Comparison of ENCODE assay signal across 9 cellular contexts in genomic region chr21:42056996-42057689, GRCh38. TPM values are rescaled to one million over a fixed set of nuclear protein-coding genes. Genes with fewer than 3 reads are reported as not detected.
A peak's percentile ranks its signal among the peaks of the same experiment; 100 is the strongest.
DNase-seq lines count a peak whose midpoint lies in the region; ATAC-seq and TF ChIP-seq lines count a peak whose summit lies in the region.
"Had no signal": no experiment of that assay in that cellular context is flagged by ENCODE, and none has a peak within 500 bp of the region (broad histone marks: within the 10 kb centered on the region; RNA-seq: fewer than 3 reads in every experiment).

No MANE protein-coding gene starts in this region.

- H3K4me1 ChIP-seq in body of pancreas (peaks cover 24% of the 10 kb centered on the region), lower lobe of right lung (peaks cover 54% of the 10 kb centered on the region)

- no peak for TF ChIP-seq POLR2A in body of pancreas (IDR thresholded peaks at IDR 0.05)

- H3K9me3 ChIP-seq in MG63 (peaks cover 7% of the 10 kb centered on the region), body of pancreas (no peaks in the 10 kb centered on the region), lower lobe of right lung (no peaks in the 10 kb centered on the region)
- H3K9me3 ChIP-seq: esophagus muscularis mucosa had no signal

- H3K4me3 ChIP-seq in MG63 (no peak overlapping the region), body of pancreas (no peak overlapping the region), lower lobe of right lung (peak overlapping the region; percentile 22)
- H3K4me3 ChIP-seq: esophagus muscularis mucosa had no signal

- H3K36me3 ChIP-seq in MG63, result no peaks in the 10 kb centered on the region
- no peaks in the 10 kb centered on the region for H3K36me3 ChIP-seq in body of pancreas (replicated peaks in 1 of 2; ENCODE audit: insufficient read depth in 1 of 2, low read depth in 2 of 2)
- H3K36me3 ChIP-seq in lower lobe of right lung, result no peaks in the 10 kb centered on the region
- H3K36me3 ChIP-seq: esophagus muscularis mucosa had no signal

- DNase-seq in AG09319 (ENCODE audit: extremely low read depth, low read depth) (peak; percentile 92), MG63 (peak; percentile 98), body of pancreas (peak; percentile 62 to 85 (median 75)), lower lobe of right lung (peak; percentile 78)
- DNase-seq in activated CD4-positive, alpha-beta T cell treated with anti-CD3 and anti-CD28 coated beads for 4 hours, result no peak
- DNase-seq in stimulated activated CD4-positive, alpha-beta T cell treated with anti-CD3 and anti-CD28 coated beads, Interleukin-2, amount 100 ng/mL, for 48 hours, result no peak

- no peaks in the 10 kb centered on the region for H3K27me3 ChIP-seq in MG63
- H3K27me3 ChIP-seq in body of pancreas, result no peaks in the 10 kb centered on the region
- H3K27me3 ChIP-seq in lower lobe of right lung (ENCODE audit: low read depth), result no peaks in the 10 kb centered on the region

- peak overlapping the region in 3 of 4 donors; percentile 46 to 62 (median 51) for H3K27ac ChIP-seq in body of pancreas
- H3K27ac ChIP-seq in lower lobe of right lung, result peak overlapping the region; percentile 58
- H3K27ac ChIP-seq: esophagus muscularis mucosa had no signal

- 16 to 18% methylated on average over 17 of the region's 17 CpGs for WGBS in body of pancreas, 2 donors

- intact Hi-C loops in body of pancreas (cut with DNase I) (no loop called here), lower lobe of right lung (cut with DNase I) (no loop called here)

- ATAC-seq in body of pancreas (peak; percentile 90), lower lobe of right lung (peak; percentile 77 to 82), SK-N-SH treated with all-trans-retinoic acid at 6 μM for 48 hours (no peak), HG03442 (IDR thresholded peaks at IDR 0.05; ENCODE audit: unreplicated experiment) (no peak)

- TF ChIP-seq CTCF in AG09319 (IDR thresholded peaks at IDR 0.05; ENCODE audit: low read depth, low read length) (no peak), body of pancreas (IDR thresholded peaks at IDR 0.05) (no peak), lower lobe of right lung (IDR thresholded peaks at IDR 0.05) (no peak)

TF ChIP-seq in SK-N-SH treated with all-trans-retinoic acid at 6 μM for 48 hours, 23 proteins besides CTCF, POLR2A, EP300 and RAD21:
- TF ChIP-seq CSRNP3 (CRISPR knock-in tag; IDR thresholded peaks at IDR 0.05) (no peak), CREB5 (CRISPR knock-in tag; IDR thresholded peaks at IDR 0.05; ENCODE audit: low read depth) (no peak), POU6F1 (CRISPR knock-in tag; IDR thresholded peaks at IDR 0.05; ENCODE audit: borderline replicate concordance, low read depth) (no peak)
TF ChIP-seq in SK-N-SH treated with all-trans-retinoic acid at 6 μM for 48 hours: peak in this region for 0.

RNA-seq across cellular contexts. Expression of gene UMODL1, which starts 14.0 kb away (rescaled TPM):
- total RNA-seq in MG63 (2014; rRNA removed; shearing (Covaris generic); ENCODE audit: low replicate concordance), result not detected in 2 replicates
- not detected for total RNA-seq in body of pancreas
- 0.50 TPM for total RNA-seq in lower lobe of right lung

RNA-seq across cellular contexts. Expression of gene ZBTB21, which starts 47.0 kb away (rescaled TPM):
- total RNA-seq in MG63 (2014; rRNA removed; shearing (Covaris generic); ENCODE audit: low replicate concordance), result 5.1 and 13.0 TPM in 2 replicates
- 10 to 100 TPM in 1 of 2 donors, 1 to 10 TPM in 1; 4.2 to 10.2 TPM for total RNA-seq in body of pancreas
- 15.6 TPM for total RNA-seq in lower lobe of right lung

Comparison
In these comparisons a context has a peak if more than half of its experiments do, and no peak if none do; other contexts are left out.
1. DNase-seq: peak in AG09319 (single experiment), MG63 (single experiment), body of pancreas (4 of 4) and lower lobe of right lung (single experiment); none in activated CD4-positive, alpha-beta T cell treated with anti-CD3 and anti-CD28 coated beads for 4 hours (0 of 2) and stimulated activated CD4-positive, alpha-beta T cell treated with anti-CD3 and anti-CD28 coated beads, Interleukin-2, amount 100 ng/mL, for 48 hours (0 of 2).
2. ATAC-seq: peak in body of pancreas (single experiment) and lower lobe of right lung (2 of 2); none in SK-N-SH treated with all-trans-retinoic acid at 6 μM for 48 hours (single experiment) and HG03442 (single experiment).